In genomic region chr14:34629344-34629656, GRCh38 we compare ENCODE assay signal across 8 cellular contexts. TPM values are rescaled to one million over a fixed set of nuclear protein-coding genes. Genes with fewer than 3 reads are reported as not detected.
DNase-seq lines count a peak whose midpoint lies in the region; ATAC-seq and TF ChIP-seq lines count a peak whose summit lies in the region.

No MANE protein-coding gene starts in this region.

- H3K27ac ChIP-seq in PC-9, result peak overlapping the region; percentile 34; the same call in 1 of the 2 replicates

- peak overlapping the region; percentile 89 for H3K27ac Mint-ChIP-seq in activated naive CD4-positive, alpha-beta T cell treated with anti-CD3 and anti-CD28 coated beads for 36 hours

- H4K20me1 ChIP-seq in PC-9 (ENCODE audit: insufficient read depth), result no peaks in the 10 kb centered on the region

- peak; percentile 14 for ATAC-seq in esophagus mucosa
- no peak for ATAC-seq in GM21423 (IDR thresholded peaks at IDR 0.05; ENCODE audit: unreplicated experiment)

- H3K4me1 Mint-ChIP-seq in activated naive CD4-positive, alpha-beta T cell treated with anti-CD3 and anti-CD28 coated beads for 36 hours (ENCODE audit: low read depth), result peaks cover 20% of the 10 kb centered on the region

- intact Hi-C loops in activated naive CD4-positive, alpha-beta T cell treated with anti-CD3 and anti-CD28 coated beads for 36 hours (cut with micrococcal nuclease), result loop anchor here (1.0 kb wide), 1 partner anchor 214 kb away; no protein-coding TSS in a partner anchor
- intact Hi-C loops in PC-9 (cut with micrococcal nuclease; ENCODE audit: unreplicated experiment), result no loop called here

- peaks cover 25% of the 10 kb centered on the region for H3K79me2 ChIP-seq in PC-9 (ENCODE audit: low read depth)

- peaks cover 9% of the 10 kb centered on the region for H3K36me3 Mint-ChIP-seq in activated naive CD4-positive, alpha-beta T cell treated with anti-CD3 and anti-CD28 coated beads for 36 hours (ENCODE audit: low read depth)

- no peaks in the 10 kb centered on the region for H3K27me3 ChIP-seq in PC-9 (ENCODE audit: insufficient read depth, low read depth)

- peak overlapping the region; percentile 82 for H3K4me2 ChIP-seq in PC-9

- no peaks in the 10 kb centered on the region for H3K9me3 Mint-ChIP-seq in activated naive CD4-positive, alpha-beta T cell treated with anti-CD3 and anti-CD28 coated beads for 36 hours

- DNase-seq in activated naive CD4-positive, alpha-beta T cell treated with anti-CD3 and anti-CD28 coated beads for 36 hours, result no peak
- DNase-seq in activated naive CD4-positive, alpha-beta T cell treated with anti-CD3 and anti-CD28 coated beads, Interleukin-2, amount 50 U/mL, for 16 hours, result no peak
- DNase-seq in PC-9, result no peak
- peak; percentile 3 for DNase-seq in putamen (ENCODE audit: low spot score)
- no peak for DNase-seq in GM20000 (ENCODE audit: low spot score)
- no peak for DNase-seq in activated gamma-delta T cell (lab: John Stamatoyannopoulos, UW)

- peaks cover 4% of the 10 kb centered on the region for H3K4me1 ChIP-seq in PC-9 (replicated peaks; ENCODE audit: insufficient read depth)

- H2AFZ ChIP-seq in PC-9, result peak overlapping the region; percentile 88

- no peaks in the 10 kb centered on the region for H3K27me3 Mint-ChIP-seq in activated naive CD4-positive, alpha-beta T cell treated with anti-CD3 and anti-CD28 coated beads for 36 hours (ENCODE audit: low read depth)

- H3K9me2 ChIP-seq in PC-9 (ENCODE audit: insufficient read depth), result no peaks in the 10 kb centered on the region

- peak overlapping the region; percentile 86 for H3K4me3 ChIP-seq in PC-9

- POLR2A ChIA-PET in PC-9 (lab: Charles Lee; ENCODE audit: unreplicated experiment), result no interaction called here

- peak overlapping the region; percentile 93 for H3K4me3 Mint-ChIP-seq in activated naive CD4-positive, alpha-beta T cell treated with anti-CD3 and anti-CD28 coated beads for 36 hours

- TF ChIP-seq CTCF in PC-9 (conservative IDR thresholded peaks at IDR 0.05) (no peak), GM20000 (IDR thresholded peaks at IDR 0.05; ENCODE audit: extremely low read depth, missing control alignments) (no peak)

- CTCF ChIA-PET in activated naive CD4-positive, alpha-beta T cell treated with anti-CD3 and anti-CD28 coated beads for 36 hours (lab: Charles Lee), result no interaction called here
- CTCF ChIA-PET in PC-9 (lab: Charles Lee), result no interaction called here

- H3F3A ChIP-seq in PC-9 (ENCODE audit: insufficient read depth, low read depth), result no peaks in the 10 kb centered on the region

- no peaks in the 10 kb centered on the region for H3K36me3 ChIP-seq in PC-9 (ENCODE audit: low read depth)

- BruUV-seq in PC-9 (replicated peaks; lab: Mats Ljungman, UMichigan), result no TSS peak

- no peaks in the 10 kb centered on the region for H3K9me3 ChIP-seq in PC-9 (ENCODE audit: insufficient read depth, low read depth)

RNA-seq across cellular contexts. Expression of gene SNX6, which starts 0.6 kb away (rescaled TPM):
- 10 to 100 TPM; 73.9 to 74.3 TPM for total RNA-seq in activated naive CD4-positive, alpha-beta T cell treated with anti-CD3 and anti-CD28 coated beads for 36 hours
- total RNA-seq in PC-9 (2021) (43.0 and 51.8 TPM in 2 replicates), esophagus mucosa (53.0 TPM)
